8 cellular contexts compared by ENCODE assay signal in the genomic region with DNA sequence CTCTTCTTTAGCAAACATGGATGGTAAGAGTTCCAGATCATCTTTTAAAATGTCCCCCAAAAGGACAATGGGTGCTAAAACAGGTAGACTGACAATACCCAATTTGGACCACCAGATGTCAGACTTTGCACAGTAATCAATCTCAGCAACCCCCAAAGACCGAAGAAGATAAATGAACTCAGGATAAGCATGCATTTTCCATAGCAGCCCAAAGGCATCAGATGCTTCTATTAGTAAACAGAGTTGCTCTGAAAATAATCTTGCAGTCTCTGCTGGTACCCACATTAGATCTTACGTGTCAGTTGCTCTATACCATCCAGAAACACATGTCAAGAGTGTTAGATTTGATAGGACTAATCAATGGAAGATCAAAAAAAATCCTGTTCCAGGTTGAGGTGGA. TPM values are rescaled to one million over a fixed set of nuclear protein-coding genes. Genes with fewer than 3 reads are reported as not detected.
DNase-seq lines count a peak whose midpoint lies in the region; ATAC-seq, FAIRE-seq and TF ChIP-seq lines count a peak whose summit lies in the region.

No MANE protein-coding gene starts in this region.

- no peaks in the 10 kb centered on the region for H4K20me1 ChIP-seq in keratinocyte (ENCODE audit: control insufficient read depth, extremely low read depth, insufficient read depth, low read length)

- peak; percentile 92 for FAIRE-seq in keratinocyte (lab: Jason Lieb, UNC)

- H3K27ac Mint-ChIP-seq in stimulated activated effector memory CD8-positive, alpha-beta T cell treated with anti-CD3 and anti-CD28 coated beads, Interleukin-12 subunit alpha, Interleukin-12 subunit beta, amount 100 ng/mL, for 72 hours = no peak overlapping the region

- dilution Hi-C loops in keratinocyte (cut with MboI; ENCODE audit: extremely low pct_ligation_motif_present, low sequenced_read_pairs) = no loop called here

- H2AFZ ChIP-seq in keratinocyte (ENCODE audit: control insufficient read depth, low read length) = no peak overlapping the region

- no peaks in the 10 kb centered on the region for H3K79me2 ChIP-seq in keratinocyte (ENCODE audit: control insufficient read depth, insufficient read depth, low read length)

- no peak overlapping the region for H3K9ac ChIP-seq in keratinocyte (ENCODE audit: control insufficient read depth, extremely low read depth, insufficient read depth, low read length)

- no peak overlapping the region for H3K4me2 ChIP-seq in keratinocyte (ENCODE audit: control insufficient read depth, extremely low read depth, insufficient read depth, low read depth, low read length)

- no peaks in the 10 kb centered on the region for H3K9me1 ChIP-seq in keratinocyte (ENCODE audit: control insufficient read depth, extremely low read depth, insufficient read depth, low read length)

- no peaks in the 10 kb centered on the region for H3K36me3 Mint-ChIP-seq in stimulated activated effector memory CD8-positive, alpha-beta T cell treated with anti-CD3 and anti-CD28 coated beads, Interleukin-12 subunit alpha, Interleukin-12 subunit beta, amount 100 ng/mL, for 72 hours

- no peaks in the 10 kb centered on the region for H3K9me3 Mint-ChIP-seq in stimulated activated effector memory CD8-positive, alpha-beta T cell treated with anti-CD3 and anti-CD28 coated beads, Interleukin-12 subunit alpha, Interleukin-12 subunit beta, amount 100 ng/mL, for 72 hours

- H3K9me3 ChIP-seq in Peyer's patch = no peaks in the 10 kb centered on the region
- no peaks in the 10 kb centered on the region for H3K9me3 ChIP-seq in keratinocyte (ENCODE audit: control insufficient read depth, low read depth, low read length)

- in situ Hi-C loops in T47D (cut with HindIII; ENCODE audit: low pct_unique_long_range_greater_than_20kb, low sequenced_read_pairs) = no loop called here

- H3K36me3 ChIP-seq in Peyer's patch (no peaks in the 10 kb centered on the region), keratinocyte (ENCODE audit: control insufficient read depth in 2 of 2, extremely low read depth in 1 of 2, insufficient read depth in 2 of 2, low read length in 2 of 2) (no peaks in the 10 kb centered on the region)

- H3K4me3 ChIP-seq in Peyer's patch (no peak overlapping the region), keratinocyte (ENCODE audit: control insufficient read depth in 2 of 3, extremely low read depth in 1 of 3, insufficient read depth in 2 of 3, low read depth in 1 of 3, low read length in 3 of 3) (no peak overlapping the region)

- ATAC-seq in GM19463 (IDR thresholded peaks at IDR 0.05; ENCODE audit: unreplicated experiment) = peak; percentile 68
- peak; percentile 69 for ATAC-seq in stimulated activated effector memory CD8-positive, alpha-beta T cell treated with anti-CD3 and anti-CD28 coated beads, Interleukin-12 subunit alpha, Interleukin-12 subunit beta, amount 100 ng/mL, for 72 hours

- DNase-seq in DMS79 treated with DMSO at 0.1 percent for 48 hours (lab: John Stamatoyannopoulos, UW) (peak; percentile 46), HuH-7.5 (ENCODE audit: low spot score) (peak; percentile 19), Peyer's patch (peak in 2 of 3 donors; percentile 21 to 50), T47D (ENCODE audit: low read depth in 1 of 2, low spot score in 1 of 2) (peak; percentile 8 to 62), keratinocyte (ENCODE audit: low read depth, low spot score) (no peak), HPDE6-E6E7 (ENCODE audit: extremely low spot score) (no peak)
- peak; percentile 14 to 61 for DNase-seq in stimulated activated effector memory CD8-positive, alpha-beta T cell treated with anti-CD3 and anti-CD28 coated beads, Interleukin-12 subunit alpha, Interleukin-12 subunit beta, amount 100 ng/mL, for 72 hours (ENCODE audit: low spot score in 2 of 2)

- H3K4me1 Mint-ChIP-seq in stimulated activated effector memory CD8-positive, alpha-beta T cell treated with anti-CD3 and anti-CD28 coated beads, Interleukin-12 subunit alpha, Interleukin-12 subunit beta, amount 100 ng/mL, for 72 hours = peaks cover 6% of the 10 kb centered on the region

- H3K27ac ChIP-seq in Peyer's patch (no peak overlapping the region), keratinocyte (ENCODE audit: control insufficient read depth, insufficient read depth, low read length) (no peak overlapping the region)

- H3K4me1 ChIP-seq in Peyer's patch = no peaks in the 10 kb centered on the region
- H3K4me1 ChIP-seq in keratinocyte (ENCODE audit: control insufficient read depth, extremely low read depth, insufficient read depth, low read length) = peaks cover 11% of the 10 kb centered on the region

- no peak for TF ChIP-seq POLR2A in Peyer's patch (IDR thresholded peaks at IDR 0.05)

- H3K27me3 ChIP-seq in Peyer's patch (no peaks in the 10 kb centered on the region), keratinocyte (ENCODE audit: control insufficient read depth, extremely low read depth, insufficient read depth, low read length) (no peaks in the 10 kb centered on the region)

- TF ChIP-seq CTCF in Peyer's patch (IDR thresholded peaks at IDR 0.05) (peak; percentile 59 to 82 (median 75)), keratinocyte (optimal IDR thresholded peaks at IDR 0.05 in 1 of 3, IDR thresholded peaks at IDR 0.05 in 1 of 3, conservative IDR thresholded peaks at IDR 0.05 in 1 of 3; ENCODE audit: extremely low read depth in 1 of 3, insufficient read depth in 2 of 3, low read length in 3 of 3) (peak; percentile 53 to 86 (median 64))

- no peak overlapping the region for H3K4me3 Mint-ChIP-seq in stimulated activated effector memory CD8-positive, alpha-beta T cell treated with anti-CD3 and anti-CD28 coated beads, Interleukin-12 subunit alpha, Interleukin-12 subunit beta, amount 100 ng/mL, for 72 hours

RNA-seq across cellular contexts. Expression of a gene that starts 20.6 kb away (rescaled TPM):
- under 1 TPM in 2 of 4 donors, not detected in 2; 0.18 to 0.38 TPM for total RNA-seq in Peyer's patch
- 0.40 to 1.3 TPM (median 0.87 TPM) in 3 replicates for polyA plus RNA-seq in keratinocyte
- 0.51 TPM for polyA plus RNA-seq in keratinocyte (2011; ENCODE audit: low read depth)
- 0.27 and 0.38 TPM in 2 replicates for polyA plus RNA-seq in keratinocyte (2011; cell fraction: cytosol; rRNA removed)
- polyA plus RNA-seq in keratinocyte (2011; cell fraction: nucleus; rRNA removed) = 1.2 and 1.7 TPM in 2 replicates
- 0.07 and 1.6 TPM in 2 replicates for polyA plus RNA-seq in keratinocyte (2012; ENCODE audit: low replicate concordance)
- polyA minus RNA-seq in keratinocyte = 0.23 to 1.3 TPM (median 0.63 TPM) in 3 replicates
- polyA minus RNA-seq in keratinocyte (2011; cell fraction: cytosol; rRNA and poly(A)+ RNA removed) = 0.77 TPM
- polyA minus RNA-seq in keratinocyte (2011; cell fraction: nucleus; rRNA and poly(A)+ RNA removed) = 0.95 and 1.8 TPM in 2 replicates

Comparison
In these comparisons a context has a peak if more than half of its experiments do, and no peak if none do; other contexts are left out.
1. DNase-seq: peak in DMS79 treated with DMSO at 0.1 percent for 48 hours (single experiment), HuH-7.5 (single experiment), Peyer's patch (2 of 3), T47D (2 of 2) and stimulated activated effector memory CD8-positive, alpha-beta T cell treated with anti-CD3 and anti-CD28 coated beads, Interleukin-12 subunit alpha, Interleukin-12 subunit beta, amount 100 ng/mL, for 72 hours (2 of 2); none in keratinocyte (single experiment) and HPDE6-E6E7 (single experiment).